Comparison of ENCODE assay signal across 21 cellular contexts in genomic region chr1:183105449-183105848, GRCh38.
DNase-seq lines count a peak whose midpoint lies in the region; ATAC-seq and TF ChIP-seq lines count a peak whose summit lies in the region.
"Had no signal": no experiment of that assay in that cellular context is flagged by ENCODE, and none has a peak within 500 bp of the region (broad histone marks: within the 10 kb centered on the region; RNA-seq: fewer than 3 reads in every experiment).

No MANE protein-coding gene starts in this region.

- no peaks in the 10 kb centered on the region for H3K9me3 ChIP-seq in Loucy (ENCODE audit: insufficient read depth, low read depth, low read length)
- H3K9me3 ChIP-seq: suprapubic skin had no signal

- H3K4me1 ChIP-seq in Loucy (ENCODE audit: insufficient read depth, low read length, poor library complexity, severe bottlenecking), result no peaks in the 10 kb centered on the region
- H3K4me1 ChIP-seq: suprapubic skin had no signal

- H3K27ac Mint-ChIP-seq in T-cell, result no peak overlapping the region
- H3K27ac Mint-ChIP-seq in stimulated activated effector memory CD8-positive, alpha-beta T cell treated with anti-CD3 and anti-CD28 coated beads, Interleukin-12 subunit alpha, Interleukin-12 subunit beta, amount 100 ng/mL, for 72 hours, result no peak overlapping the region
- H3K27ac Mint-ChIP-seq: activated CD4-positive, alpha-beta T cell treated with anti-CD3 and anti-CD28 coated beads, Interleukin-2, amount 10 ng/mL, durations not matched to agents 7 days and 5 days; dendritic cell treated with granulocyte-macrophage colony-stimulating factor and Interleukin-4, amounts not matched to agents 40 ng/mL and 50 ng/mL, for 4 days had no signal

- no peak overlapping the region for H3K4me3 ChIP-seq in AG10803 (ENCODE audit: low read length)
- H3K4me3 ChIP-seq in Loucy (ENCODE audit: low read length, poor library complexity, severe bottlenecking), result no peak overlapping the region
- H3K4me3 ChIP-seq: PC-9, suprapubic skin had no signal

- H3K36me3 ChIP-seq in Loucy (ENCODE audit: insufficient read depth, low read length), result no peaks in the 10 kb centered on the region

- peaks cover 6 to 22% of the 10 kb centered on the region in 2 donors for H3K27me3 Mint-ChIP-seq in T-cell
- H3K27me3 Mint-ChIP-seq: dendritic cell treated with granulocyte-macrophage colony-stimulating factor and Interleukin-4, amounts not matched to agents 40 ng/mL and 50 ng/mL, for 4 days had no signal

- CTCF ChIA-PET in T-cell (lab: Charles Lee), result interaction anchor here in 1 of 2 donors (0.7 kb wide), 1 partner anchor 997 kb away, joined by 3 read pairs; no protein-coding TSS in a partner anchor

- DNase-seq in AG10803 (ENCODE audit: low read depth), result peak; percentile 47
- peak; percentile 32 for DNase-seq in astrocyte of the hippocampus (ENCODE audit: low read depth, low spot score)
- DNase-seq in kidney glomerular epithelial cell (lab: John Stamatoyannopoulos, UW), result peak; percentile 17
- no peak for DNase-seq in T-cell
- no peak for DNase-seq in NCI-H774 (lab: John Stamatoyannopoulos, UW)
- no peak for DNase-seq in NCI-H2171 treated with DMSO at 0.1 percent for 48 hours (lab: John Stamatoyannopoulos, UW)
- no peak for DNase-seq in stimulated activated effector memory CD8-positive, alpha-beta T cell treated with anti-CD3 and anti-CD28 coated beads, Interleukin-12 subunit alpha, Interleukin-12 subunit beta, amount 100 ng/mL, for 72 hours (ENCODE audit: low spot score in 2 of 2)
- DNase-seq: activated CD4-positive, alpha-beta T cell treated with anti-CD3 and anti-CD28 coated beads, Interleukin-2, amount 10 ng/mL, durations not matched to agents 7 days and 5 days; activated naive CD4-positive, alpha-beta T cell; hippocampal formation; left colon; MM.1S; NCI-H2081; NCI-H524; nucleus accumbens; PC-9; stimulated activated CD4-positive, alpha-beta T cell treated with anti-CD3 and anti-CD28 coated beads, Interleukin-4, amount 100 ng/mL, for 1 hour had no signal

- H3K9ac ChIP-seq in Loucy (ENCODE audit: low read depth, low read length, poor library complexity, severe bottlenecking), result no peak overlapping the region

- no peaks in the 10 kb centered on the region for H3K27me3 ChIP-seq in Loucy (ENCODE audit: insufficient read depth, low read length, poor library complexity, severe bottlenecking)
- H3K27me3 ChIP-seq: suprapubic skin had no signal

- no peaks in the 10 kb centered on the region for H3K9me3 Mint-ChIP-seq in T-cell
- no peaks in the 10 kb centered on the region for H3K9me3 Mint-ChIP-seq in stimulated activated effector memory CD8-positive, alpha-beta T cell treated with anti-CD3 and anti-CD28 coated beads, Interleukin-12 subunit alpha, Interleukin-12 subunit beta, amount 100 ng/mL, for 72 hours
- H3K9me3 Mint-ChIP-seq: activated CD4-positive, alpha-beta T cell treated with anti-CD3 and anti-CD28 coated beads, Interleukin-2, amount 10 ng/mL, durations not matched to agents 7 days and 5 days; dendritic cell treated with granulocyte-macrophage colony-stimulating factor and Interleukin-4, amounts not matched to agents 40 ng/mL and 50 ng/mL, for 4 days had no signal

- no peaks in the 10 kb centered on the region for H3K4me1 Mint-ChIP-seq in T-cell
- no peaks in the 10 kb centered on the region for H3K4me1 Mint-ChIP-seq in stimulated activated effector memory CD8-positive, alpha-beta T cell treated with anti-CD3 and anti-CD28 coated beads, Interleukin-12 subunit alpha, Interleukin-12 subunit beta, amount 100 ng/mL, for 72 hours
- H3K4me1 Mint-ChIP-seq: activated CD4-positive, alpha-beta T cell treated with anti-CD3 and anti-CD28 coated beads, Interleukin-2, amount 10 ng/mL, durations not matched to agents 7 days and 5 days had no signal

- peak overlapping the region; percentile 65 for H2AFZ ChIP-seq in Loucy (ENCODE audit: low read length)
- H2AFZ ChIP-seq: PC-9 had no signal

- no peak for ATAC-seq in T-cell (replicated peaks in 1 of 4)
- no peak for ATAC-seq in stimulated activated effector memory CD8-positive, alpha-beta T cell treated with anti-CD3 and anti-CD28 coated beads, Interleukin-12 subunit alpha, Interleukin-12 subunit beta, amount 100 ng/mL, for 72 hours
- ATAC-seq: left colon, sciatic nerve had no signal

- H3K4me3 Mint-ChIP-seq in T-cell, result no peak overlapping the region
- no peak overlapping the region for H3K4me3 Mint-ChIP-seq in stimulated activated effector memory CD8-positive, alpha-beta T cell treated with anti-CD3 and anti-CD28 coated beads, Interleukin-12 subunit alpha, Interleukin-12 subunit beta, amount 100 ng/mL, for 72 hours
- H3K4me3 Mint-ChIP-seq: activated CD4-positive, alpha-beta T cell treated with anti-CD3 and anti-CD28 coated beads, Interleukin-2, amount 10 ng/mL, durations not matched to agents 7 days and 5 days; dendritic cell treated with granulocyte-macrophage colony-stimulating factor and Interleukin-4, amounts not matched to agents 40 ng/mL and 50 ng/mL, for 4 days had no signal

- no peak for TF ChIP-seq CTCF in AG10803 (conservative IDR thresholded peaks at IDR 0.05; ENCODE audit: low read length)
- no peak for TF ChIP-seq CTCF in Loucy (conservative IDR thresholded peaks at IDR 0.05; ENCODE audit: low read length)

- H3K36me3 Mint-ChIP-seq in T-cell, result no peaks in the 10 kb centered on the region
- H3K36me3 Mint-ChIP-seq in stimulated activated effector memory CD8-positive, alpha-beta T cell treated with anti-CD3 and anti-CD28 coated beads, Interleukin-12 subunit alpha, Interleukin-12 subunit beta, amount 100 ng/mL, for 72 hours, result no peaks in the 10 kb centered on the region

- H3K4me2 ChIP-seq in Loucy (ENCODE audit: low read depth, low read length, poor library complexity, severe bottlenecking), result no peak overlapping the region
- H3K4me2 ChIP-seq: PC-9 had no signal

- H3K79me2 ChIP-seq in Loucy (ENCODE audit: insufficient read depth, low read length), result no peaks in the 10 kb centered on the region

- POLR2A ChIA-PET in T-cell (lab: Charles Lee), result no interaction called here

- H3K9me2 ChIP-seq in Loucy (replicated peaks; ENCODE audit: low read depth, low read length), result no peaks in the 10 kb centered on the region

- H4K20me1 ChIP-seq in Loucy (ENCODE audit: insufficient read depth, low read length, poor library complexity, severe bottlenecking), result no peaks in the 10 kb centered on the region

- H3F3A ChIP-seq in Loucy (ENCODE audit: low read depth), result no peaks in the 10 kb centered on the region

Comparison
In these comparisons a context has a peak if more than half of its experiments do, and no peak if none do; other contexts are left out.
1. DNase-seq: peak in AG10803 (single experiment), astrocyte of the hippocampus (single experiment) and kidney glomerular epithelial cell (single experiment); none in T-cell (0 of 34), NCI-H774 (single experiment), NCI-H2171 treated with DMSO at 0.1 percent for 48 hours (single experiment) and stimulated activated effector memory CD8-positive, alpha-beta T cell treated with anti-CD3 and anti-CD28 coated beads, Interleukin-12 subunit alpha, Interleukin-12 subunit beta, amount 100 ng/mL, for 72 hours (0 of 2).